22 cellular contexts compared by ENCODE assay signal in genomic region chr2:127326289-127326945, GRCh38. TPM values are rescaled to one million over a fixed set of nuclear protein-coding genes. Genes with fewer than 3 reads are reported as not detected.
A peak's percentile ranks its signal among the peaks of the same experiment; 100 is the strongest.
DNase-seq lines count a peak whose midpoint lies in the region; ATAC-seq, FAIRE-seq and TF ChIP-seq lines count a peak whose summit lies in the region.
"Had no signal": no experiment of that assay in that cellular context is flagged by ENCODE, and none has a peak within 500 bp of the region (broad histone marks: within the 10 kb centered on the region; RNA-seq: fewer than 3 reads in every experiment).

No MANE protein-coding gene starts in this region.

- FAIRE-seq in small intestine (lab: Jason Lieb, UNC): peak; percentile 26
- FAIRE-seq: GM12891, GM18507 had no signal

- TF ChIP-seq EP300 in tibial nerve (IDR thresholded peaks at IDR 0.05): no peak

- DNase-seq in SK-N-MC (ENCODE audit: low read depth, low spot score) (no peak), iris pigment epithelial cell (ENCODE audit: low read depth) (peak; percentile 38), small intestine (no peak), NCI-H187 treated with DMSO at 0.1 percent for 48 hours (lab: John Stamatoyannopoulos, UW) (no peak), tibial nerve (ENCODE audit: low spot score in 2 of 2) (no peak)
- DNase-seq: BE2C; CD4-positive, alpha-beta T cell; DMS79; GF-D8; KBM-7; NCI-H1436; NCI-H2029 treated with DMSO at 0.1 percent for 48 hours; NCI-H2171 treated with DMSO at 0.1 percent for 48 hours; NCI-H510A; NCI-H82; SHP77 treated with DMSO at 0.1 percent for 48 hours had no signal

- H3K27me3 ChIP-seq in small intestine (ENCODE audit: control insufficient read depth in 2 of 2, insufficient read depth in 2 of 2, low read length in 2 of 2) (no peaks in the 10 kb centered on the region), tibial nerve (no peaks in the 10 kb centered on the region)
- H3K27me3 ChIP-seq: BE2C had no signal

- H3K4me1 ChIP-seq in HEK293 (ENCODE audit: control insufficient read depth, insufficient read depth, low read length) (no peaks in the 10 kb centered on the region), small intestine (ENCODE audit: control insufficient read depth in 2 of 2, insufficient read depth in 1 of 2, low read depth in 1 of 2, low read length in 1 of 2) (no peaks in the 10 kb centered on the region), tibial nerve (no peaks in the 10 kb centered on the region)
- H3K4me1 ChIP-seq: BE2C had no signal

- H3K4me3 ChIP-seq in HEK293 (ENCODE audit: low read depth, low read length) (no peak overlapping the region), SK-N-MC (no peak overlapping the region), small intestine (ENCODE audit: low read depth in 1 of 2, low read length in 2 of 2) (no peak overlapping the region), tibial nerve (no peak overlapping the region)
- H3K4me3 ChIP-seq: GM23338 had no signal

- CTCF ChIA-PET in HEK293 (lab: Yijun Ruan, JAX): interaction anchor here (0.6 to 2.6 kb wide), 5 partner anchors 8 to 154 kb away, joined by 3 to 22 read pairs (median 5); no protein-coding TSS in a partner anchor

- H3K9ac ChIP-seq in SK-N-MC (ENCODE audit: insufficient read length): no peak overlapping the region

- ATAC-seq in HG02852 (IDR thresholded peaks at IDR 0.05; ENCODE audit: unreplicated experiment): no peak
- ATAC-seq: GM23338, HCT116 had no signal

- TF ChIP-seq CTCF in HEK293 (tag by site-specific recombination; IDR thresholded peaks at IDR 0.05) (no peak), tibial nerve (IDR thresholded peaks at IDR 0.05) (no peak)

- TF ChIP-seq POLR2A in tibial nerve (IDR thresholded peaks at IDR 0.05): no peak

- WGBS in small intestine, 3 donors: 74 to 88% (median 86%) methylated on average over 2 of the region's 2 CpGs
- 87 to 88% methylated on average over 2 of the region's 2 CpGs for WGBS in tibial nerve, 2 donors

- H3K36me3 ChIP-seq in HEK293 (ENCODE audit: control insufficient read depth in 2 of 2, insufficient read depth in 1 of 2, low read length in 2 of 2) (peaks cover 35 to 54% of the 10 kb centered on the region in 2 experiments), SK-N-MC (ENCODE audit: insufficient read depth, low read length) (peaks cover 56% of the 10 kb centered on the region), small intestine (ENCODE audit: control insufficient read depth in 2 of 2, insufficient read depth in 2 of 2, low read length in 2 of 2) (peaks cover 7 to 8% of the 10 kb centered on the region in 2 donors), tibial nerve (peaks cover 0 to 71% (median 7%) of the 10 kb centered on the region in 3 donors)
- H3K36me3 ChIP-seq: BE2C had no signal

- POLR2A ChIA-PET in HEK293 (lab: Yijun Ruan, JAX): no interaction called here

- H3K9me3 ChIP-seq in HEK293 (ENCODE audit: control insufficient read depth, insufficient read depth, low read depth, low read length) (no peaks in the 10 kb centered on the region), SK-N-MC (ENCODE audit: low read depth, low read length) (no peaks in the 10 kb centered on the region), small intestine (ENCODE audit: control insufficient read depth, low read depth) (no peaks in the 10 kb centered on the region), tibial nerve (no peaks in the 10 kb centered on the region)
- H3K9me3 ChIP-seq: BE2C had no signal

- H3K27ac ChIP-seq in HEK293 (ENCODE audit: extremely low read depth, low read depth, low read length) (no peak overlapping the region), SK-N-MC (0 out of 2 replicates have a peak overlapping the region, but pooled peaks have one; percentile 29), small intestine (ENCODE audit: low read depth in 1 of 2, low read length in 1 of 2) (no peak overlapping the region), tibial nerve (no peak overlapping the region)

TF ChIP-seq in HEK293, 187 proteins besides CTCF, POLR2A, EP300 and RAD21:
- TF ChIP-seq ZNF837 (tag by site-specific recombination; IDR thresholded peaks at IDR 0.05) (no peak), PRDM1 (tag by site-specific recombination; IDR thresholded peaks at IDR 0.05) (peak; percentile 13; the same call in 1 of the 2 replicates)

RNA-seq across cellular contexts. Expression of gene ERCC3, which starts 32.5 kb away (rescaled TPM):
- polyA plus RNA-seq in small intestine: 10 to 100 TPM; 13.8 to 19.7 (median 16.1) TPM
- 10 to 100 TPM; 52.2 to 70.0 (median 68.1) TPM for total RNA-seq in tibial nerve
